23 cellular contexts compared by ENCODE assay signal in the genomic region with DNA sequence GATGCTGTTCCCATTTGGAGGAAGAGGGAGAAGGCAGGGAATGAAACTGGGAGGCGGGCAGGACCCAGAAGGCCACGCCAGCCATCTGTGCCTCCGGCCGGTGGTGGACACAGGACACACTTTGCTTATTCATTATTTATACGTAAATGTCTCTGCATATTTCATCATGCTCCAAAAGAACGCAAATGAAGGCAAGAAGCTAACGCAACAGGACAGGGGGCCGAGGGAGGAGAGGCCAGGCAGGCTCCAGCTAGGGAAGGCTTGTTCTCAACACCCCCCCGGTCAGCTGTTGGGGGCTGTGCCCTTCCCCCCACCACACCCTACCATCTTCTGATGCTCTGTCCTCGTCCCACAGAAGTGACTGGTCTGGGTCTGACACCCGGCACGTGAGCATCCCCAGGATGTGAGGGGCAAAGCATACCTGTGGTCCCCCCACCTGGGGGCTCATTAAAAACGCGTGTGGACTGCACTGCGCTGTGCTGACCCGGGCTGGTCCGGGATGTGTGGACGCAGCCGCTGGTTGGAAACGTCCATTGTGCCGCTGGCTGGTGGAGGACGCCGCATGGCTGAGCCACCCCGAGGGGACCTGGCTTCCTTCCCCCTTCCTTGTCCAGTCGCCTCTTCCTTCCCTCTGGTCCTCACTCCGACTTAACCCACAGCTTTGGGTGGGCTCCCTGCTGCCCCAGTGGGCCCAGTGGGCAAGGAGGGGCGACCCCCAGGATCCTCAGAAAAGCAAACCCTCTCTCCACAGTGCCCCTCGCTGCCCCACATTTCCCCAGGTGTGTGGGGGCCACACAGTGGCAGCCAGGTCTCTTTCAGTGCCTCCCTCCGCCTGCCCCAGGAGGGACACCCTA. TPM values are rescaled to one million over a fixed set of nuclear protein-coding genes. Genes with fewer than 3 reads are reported as not detected.
DNase-seq lines count a peak whose midpoint lies in the region; ATAC-seq and TF ChIP-seq lines count a peak whose summit lies in the region.
"Had no signal": no experiment of that assay in that cellular context is flagged by ENCODE, and none has a peak within 500 bp of the region (broad histone marks: within the 10 kb centered on the region; RNA-seq: fewer than 3 reads in every experiment).

No MANE protein-coding gene starts in this region.

- no peak overlapping the region for H3K4me3 Mint-ChIP-seq in activated CD4-positive, alpha-beta memory T cell treated with anti-CD3 and anti-CD28 coated beads for 36 hours
- H3K4me3 Mint-ChIP-seq: CD14-positive monocyte had no signal

- H3K27me3 Mint-ChIP-seq in activated CD4-positive, alpha-beta memory T cell treated with anti-CD3 and anti-CD28 coated beads for 36 hours = peaks cover 23% of the 10 kb centered on the region

- ATAC-seq in HG03097 (IDR thresholded peaks at IDR 0.05; ENCODE audit: low FRiP score, unreplicated experiment) = no peak
- no peak for ATAC-seq in HG03571 (IDR thresholded peaks at IDR 0.05; ENCODE audit: unreplicated experiment)

- H3K4me3 ChIP-seq in left ventricle myocardium inferior (no peak overlapping the region), fibroblast of the aortic adventitia (ENCODE audit: low read depth, low read length) (no peak overlapping the region), neuronal stem cell (ENCODE audit: low read length in 2 of 2) (no peak overlapping the region)
- H3K4me3 ChIP-seq: HAP-1 had no signal

- DNase-seq in left ventricle myocardium inferior (peak; percentile 6), cardiac septum (ENCODE audit: low spot score) (no peak), fibroblast of the aortic adventitia (ENCODE audit: low read depth) (peak; percentile 9), neuronal stem cell (ENCODE audit: low spot score) (no peak), SK-N-DZ (ENCODE audit: low spot score) (no peak)
- DNase-seq in activated CD4-positive, alpha-beta memory T cell treated with anti-CD3 and anti-CD28 coated beads for 36 hours = no peak
- DNase-seq: 8988T, EL, KG1, NCI-H1092, NCI-H1436 treated with DMSO at 0.1 percent for 48 hours, NCI-H2029, NCI-H226, NCI-H510A treated with DMSO at 0.1 percent for 48 hours, NCI-H748 treated with DMSO at 0.1 percent for 48 hours had no signal

- H3K4me2 ChIP-seq in neuronal stem cell (ENCODE audit: insufficient read depth, low read length, poor library complexity, severe bottlenecking) = no peak overlapping the region

- H3K14ac ChIP-seq in neuronal stem cell (ENCODE audit: low read length) = no peak overlapping the region

- POLR2A ChIA-PET in activated CD4-positive, alpha-beta memory T cell treated with anti-CD3 and anti-CD28 coated beads for 36 hours (lab: Charles Lee) = no interaction called here

- H3K4me1 ChIP-seq in left ventricle myocardium inferior (no peaks in the 10 kb centered on the region), neuronal stem cell (ENCODE audit: control insufficient read depth in 2 of 2, insufficient read depth in 1 of 2, low read depth in 1 of 2, low read length in 2 of 2) (peaks cover 0 to 2% of the 10 kb centered on the region in 2 donors)
- H3K4me1 ChIP-seq: HAP-1 had no signal

- no peak overlapping the region for H3K9ac ChIP-seq in neuronal stem cell (ENCODE audit: low read depth, low read length, poor library complexity)

- TF ChIP-seq CTCF in left ventricle myocardium inferior (IDR thresholded peaks at IDR 0.05; ENCODE audit: borderline replicate concordance) (no peak), fibroblast of the aortic adventitia (IDR thresholded peaks at IDR 0.05; ENCODE audit: insufficient read depth, low read length) (no peak)

- H3K36me3 ChIP-seq in left ventricle myocardium inferior (no peaks in the 10 kb centered on the region), neuronal stem cell (replicated peaks in 1 of 2; ENCODE audit: control insufficient read depth in 2 of 2, insufficient read depth in 2 of 2, low read length in 2 of 2) (no peaks in the 10 kb centered on the region)
- H3K36me3 ChIP-seq: HAP-1 had no signal

- H2BK120ac ChIP-seq in neuronal stem cell (ENCODE audit: low read depth, low read length) = no peak overlapping the region

- H4K8ac ChIP-seq in neuronal stem cell (ENCODE audit: low read depth, low read length) = no peak overlapping the region

- no peaks in the 10 kb centered on the region for H3K4me1 Mint-ChIP-seq in activated CD4-positive, alpha-beta memory T cell treated with anti-CD3 and anti-CD28 coated beads for 36 hours (ENCODE audit: low read depth)
- H3K4me1 Mint-ChIP-seq: CD14-positive monocyte had no signal

- no peak overlapping the region for H4K91ac ChIP-seq in neuronal stem cell (ENCODE audit: low read depth, low read length, poor library complexity)

- no peak overlapping the region for H3K23ac ChIP-seq in neuronal stem cell (ENCODE audit: low read depth, low read length, poor library complexity)

- H2AFZ ChIP-seq in neuronal stem cell (ENCODE audit: low read length) = no peak overlapping the region

- no peaks in the 10 kb centered on the region for H3K36me3 Mint-ChIP-seq in activated CD4-positive, alpha-beta memory T cell treated with anti-CD3 and anti-CD28 coated beads for 36 hours
- H3K36me3 Mint-ChIP-seq: CD14-positive monocyte had no signal

- no peaks in the 10 kb centered on the region for H3K79me1 ChIP-seq in neuronal stem cell (ENCODE audit: low read depth, low read length)

- peak overlapping the region; percentile 2 for H3K18ac ChIP-seq in neuronal stem cell (ENCODE audit: low read length)

- no peak overlapping the region for H3K27ac Mint-ChIP-seq in activated CD4-positive, alpha-beta memory T cell treated with anti-CD3 and anti-CD28 coated beads for 36 hours

- H2AK5ac ChIP-seq in neuronal stem cell (ENCODE audit: low read depth, low read length) = peak overlapping the region; percentile 92

- H3K4ac ChIP-seq in neuronal stem cell (ENCODE audit: low read length) = no peak overlapping the region

- H3K27ac ChIP-seq in left ventricle myocardium inferior (replicated peaks) (no peak overlapping the region), neuronal stem cell (replicated peaks; ENCODE audit: low read length) (no peak overlapping the region)
- H3K27ac ChIP-seq: HL-60, RWPE1 had no signal

- H3K27me3 ChIP-seq in left ventricle myocardium inferior (ENCODE audit: low read depth) (peaks cover 75% of the 10 kb centered on the region), neuronal stem cell (ENCODE audit: control insufficient read depth in 3 of 3, insufficient read depth in 3 of 3, low read depth in 1 of 3, low read length in 3 of 3) (peaks cover 0 to 18% (median 0%) of the 10 kb centered on the region in 3 experiments)

- H2BK5ac ChIP-seq in neuronal stem cell (ENCODE audit: low read length) = peak overlapping the region; percentile 78

- no CpG with 5 or more reads among the region's 29 CpGs for WGBS in neuronal stem cell (ENCODE audit: extremely low coverage in 2 of 2, insufficient read length in 2 of 2, insufficient replicate concordance in 1 of 2), 2 donors

- intact Hi-C loops in left ventricle myocardium inferior (cut with micrococcal nuclease) = no loop called here
- intact Hi-C loops in cardiac septum (cut with DNase I) = no loop called here
- intact Hi-C loops in activated CD4-positive, alpha-beta memory T cell treated with anti-CD3 and anti-CD28 coated beads for 36 hours (cut with micrococcal nuclease) = no loop called here

- CTCF ChIA-PET in activated CD4-positive, alpha-beta memory T cell treated with anti-CD3 and anti-CD28 coated beads for 36 hours (lab: Charles Lee) = no interaction called here

- H3K9me3 ChIP-seq in left ventricle myocardium inferior (replicated peaks) = no peaks in the 10 kb centered on the region
- no peaks in the 10 kb centered on the region for H3K9me3 ChIP-seq in neuronal stem cell (replicated peaks in 1 of 2; ENCODE audit: control insufficient read depth in 2 of 2, insufficient read depth in 1 of 2, low read depth in 1 of 2, low read length in 2 of 2)
- H3K9me3 ChIP-seq: HAP-1 had no signal

- H3K9me3 Mint-ChIP-seq in activated CD4-positive, alpha-beta memory T cell treated with anti-CD3 and anti-CD28 coated beads for 36 hours = no peaks in the 10 kb centered on the region
- H3K9me3 Mint-ChIP-seq: CD14-positive monocyte had no signal

- peak overlapping the region; percentile 8 for H2BK12ac ChIP-seq in neuronal stem cell (ENCODE audit: low read length)

- no peak overlapping the region for H2BK15ac ChIP-seq in neuronal stem cell (ENCODE audit: low read length)

RNA-seq across cellular contexts. Expression of a gene that starts 46.4 kb away (rescaled TPM):
- total RNA-seq in left ventricle myocardium inferior = not detected
- not detected for total RNA-seq in cardiac septum
- total RNA-seq in fibroblast of the aortic adventitia (ENCODE audit: low replicate concordance) = not detected in 2 replicates
- not detected for polyA plus RNA-seq in neuronal stem cell (2013, experiment 1 of 2)
- not detected for polyA plus RNA-seq in neuronal stem cell (2013, experiment 2 of 2)
- total RNA-seq in activated CD4-positive, alpha-beta memory T cell treated with anti-CD3 and anti-CD28 coated beads for 36 hours = under 1 TPM in 1 of 2 experiments, not detected in 1; 0.10 TPM
- not detected in 2 replicates for polyA plus RNA-seq in SK-N-DZ (2014; cell fraction: cytosol; rRNA removed)
- not detected in 2 replicates for polyA plus RNA-seq in SK-N-DZ (2014; cell fraction: nucleus; rRNA removed)
- total RNA-seq: HT1080 had no signal
- polyA plus RNA-seq: AG04450, CD14-positive monocyte had no signal

Comparison
In these comparisons a context has a peak if more than half of its experiments do, and no peak if none do; other contexts are left out.
1. DNase-seq: peak in left ventricle myocardium inferior (single experiment) and fibroblast of the aortic adventitia (single experiment); none in cardiac septum (single experiment), neuronal stem cell (single experiment), activated CD4-positive, alpha-beta memory T cell treated with anti-CD3 and anti-CD28 coated beads for 36 hours (single experiment) and SK-N-DZ (single experiment).